Comparison of ENCODE assay signal across 14 cellular contexts in the genomic region with DNA sequence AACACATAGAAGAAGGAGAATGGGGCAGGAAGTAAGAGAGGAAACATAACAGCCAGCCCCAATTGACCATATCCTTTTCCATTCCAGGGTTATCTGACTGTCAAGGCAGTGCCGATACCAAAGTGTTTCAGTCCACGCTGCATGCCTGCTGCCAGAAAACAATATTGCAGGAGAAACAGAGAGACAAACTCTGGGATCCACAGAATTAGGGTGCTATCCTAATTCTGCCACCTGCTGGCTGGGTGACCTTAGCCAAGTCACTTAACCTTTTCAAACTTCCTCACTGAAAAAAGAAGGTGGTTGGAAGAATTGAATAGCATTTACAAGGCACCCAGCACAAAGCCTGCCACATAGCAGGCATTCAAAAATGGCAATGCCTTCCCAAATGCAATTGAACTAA. TPM values are rescaled to one million over a fixed set of nuclear protein-coding genes. Genes with fewer than 3 reads are reported as not detected.
DNase-seq lines count a peak whose midpoint lies in the region; ATAC-seq and TF ChIP-seq lines count a peak whose summit lies in the region.
"Had no signal": no experiment of that assay in that cellular context is flagged by ENCODE, and none has a peak within 500 bp of the region (broad histone marks: within the 10 kb centered on the region; RNA-seq: fewer than 3 reads in every experiment).

No MANE protein-coding gene starts in this region.

- H3K36me3 Mint-ChIP-seq in activated naive CD4-positive, alpha-beta T cell treated with anti-CD3 and anti-CD28 coated beads, Interleukin-2, amount 50 U/mL, for 72 hours = peaks cover 6 to 26% of the 10 kb centered on the region in 2 donors

- peak; percentile 37 for DNase-seq in activated naive CD4-positive, alpha-beta T cell treated with Interleukin-2 at 50 U/mL for 16 hours
- DNase-seq in activated naive CD4-positive, alpha-beta T cell treated with anti-CD3 and anti-CD28 coated beads, Interleukin-2, amount 50 U/mL, for 72 hours (ENCODE audit: low spot score in 2 of 2) = no peak
- DNase-seq in Panc1 (ENCODE audit: low read depth, low spot score) (no peak), nucleus accumbens (lab: John Stamatoyannopoulos, UW) (no peak), NCI-H526 treated with DMSO at 0.1 percent for 48 hours (lab: John Stamatoyannopoulos, UW) (no peak)
- DNase-seq in activated T-helper 9 cell treated with anti-CD3 and anti-CD28 coated beads, Interleukin-2, amount 50 U/mL, for 16 hours (ENCODE audit: low read depth) = peak; percentile 19
- peak; percentile 26 to 44 for DNase-seq in stimulated activated CD4-positive, alpha-beta T cell treated with anti-CD3 and anti-CD28 coated beads, Interleukin-4, amount 100 ng/mL, for 4 hours
- DNase-seq: effector CD8-positive, alpha-beta T cell; GM23248; head of caudate nucleus; SHP77; testis had no signal

- no peaks in the 10 kb centered on the region for H3K27me3 ChIP-seq in Panc1 (ENCODE audit: control insufficient read depth, insufficient read depth, low read length)
- H3K27me3 ChIP-seq: ascending aorta, testis had no signal

- in situ Hi-C loops in Panc1 (cut with HindIII; ENCODE audit: low pct_unique_long_range_greater_than_20kb, low sequenced_read_pairs) = no loop called here

- no peaks in the 10 kb centered on the region for H3K9me3 Mint-ChIP-seq in activated naive CD4-positive, alpha-beta T cell treated with anti-CD3 and anti-CD28 coated beads, Interleukin-2, amount 50 U/mL, for 72 hours

- H3K4me3 ChIP-seq in Panc1 (ENCODE audit: low read depth in 2 of 2, low read length in 2 of 2) = no peak overlapping the region
- H3K4me3 ChIP-seq: ascending aorta, GM23248, testis had no signal

- no TSS peak for BruUV-seq in Panc1 (replicated peaks; lab: Mats Ljungman, UMichigan)

- ATAC-seq in activated naive CD4-positive, alpha-beta T cell treated with anti-CD3 and anti-CD28 coated beads, Interleukin-2, amount 50 U/mL, for 72 hours = no peak
- no peak for ATAC-seq in Panc1
- ATAC-seq in HG02642 (IDR thresholded peaks at IDR 0.05; ENCODE audit: poor library complexity, unreplicated experiment) = no peak

- H3K27ac ChIP-seq in Panc1 (ENCODE audit: low read length) = no peak overlapping the region
- H3K27ac ChIP-seq: ascending aorta, GM23248, testis had no signal

- intact Hi-C loops in Panc1 (cut with micrococcal nuclease; ENCODE audit: unreplicated experiment) = no loop called here

- no peaks in the 10 kb centered on the region for H3K4me1 ChIP-seq in Panc1 (ENCODE audit: control insufficient read depth, insufficient read depth, low read length)
- H3K4me1 ChIP-seq: ascending aorta, testis had no signal

- POLR2A ChIA-PET in Panc1 (lab: Charles Lee) = no interaction called here

- H3K9me3 ChIP-seq in Panc1 (ENCODE audit: control insufficient read depth, insufficient read depth, low read depth, low read length) = no peaks in the 10 kb centered on the region
- H3K9me3 ChIP-seq: ascending aorta, testis had no signal

- peak; percentile 32; the same call in 1 of the 2 replicates for TF ChIP-seq CTCF in Panc1 (IDR thresholded peaks at IDR 0.05)

- no peak overlapping the region for H3K27ac Mint-ChIP-seq in activated naive CD4-positive, alpha-beta T cell treated with anti-CD3 and anti-CD28 coated beads, Interleukin-2, amount 50 U/mL, for 72 hours

- CTCF ChIA-PET in Panc1 (lab: Charles Lee) = no interaction called here

- H3K36me3 ChIP-seq in Panc1 (ENCODE audit: control insufficient read depth, insufficient read depth, low read length) = no peaks in the 10 kb centered on the region; the same call in 1 of the 2 replicates

RNA-seq across cellular contexts. Expression of gene GLB1, which starts 32.0 kb away (rescaled TPM):
- total RNA-seq in activated naive CD4-positive, alpha-beta T cell treated with anti-CD3 and anti-CD28 coated beads, Interleukin-2, amount 50 U/mL, for 72 hours = 10 to 100 TPM; 28.9 to 60.2 TPM
- total RNA-seq in Panc1 (2021; ENCODE audit: unreplicated experiment) = 39.1 TPM
- 43.1 TPM for polyA plus RNA-seq in Panc1 (2012; ENCODE audit: insufficient read length)

RNA-seq across cellular contexts. Expression of gene TMPPE, which starts 32.0 kb away (rescaled TPM):
- total RNA-seq in activated naive CD4-positive, alpha-beta T cell treated with anti-CD3 and anti-CD28 coated beads, Interleukin-2, amount 50 U/mL, for 72 hours = 1 to 10 TPM; 3.6 to 9.5 TPM
- total RNA-seq in Panc1 (2021; ENCODE audit: unreplicated experiment) = 5.8 TPM
- 0.69 TPM for polyA plus RNA-seq in Panc1 (2012; ENCODE audit: insufficient read length)

RNA-seq across cellular contexts. Expression of gene CRTAP, which starts 48.9 kb away (rescaled TPM):
- 10 to 100 TPM; 44.1 to 66.6 TPM for total RNA-seq in activated naive CD4-positive, alpha-beta T cell treated with anti-CD3 and anti-CD28 coated beads, Interleukin-2, amount 50 U/mL, for 72 hours
- 99.3 TPM for total RNA-seq in Panc1 (2021; ENCODE audit: unreplicated experiment)
- 76.8 TPM for polyA plus RNA-seq in Panc1 (2012; ENCODE audit: insufficient read length)

Comparison
In these comparisons a context has a peak if more than half of its experiments do, and no peak if none do; other contexts are left out.
1. DNase-seq: peak in activated naive CD4-positive, alpha-beta T cell treated with Interleukin-2 at 50 U/mL for 16 hours (single experiment), activated T-helper 9 cell treated with anti-CD3 and anti-CD28 coated beads, Interleukin-2, amount 50 U/mL, for 16 hours (single experiment) and stimulated activated CD4-positive, alpha-beta T cell treated with anti-CD3 and anti-CD28 coated beads, Interleukin-4, amount 100 ng/mL, for 4 hours (2 of 2); none in activated naive CD4-positive, alpha-beta T cell treated with anti-CD3 and anti-CD28 coated beads, Interleukin-2, amount 50 U/mL, for 72 hours (0 of 2), Panc1 (single experiment), nucleus accumbens (0 of 56) and NCI-H526 treated with DMSO at 0.1 percent for 48 hours (single experiment).